21 cellular contexts compared by ENCODE assay signal in genomic region chr3:136336329-136337100, GRCh38.
DNase-seq lines count a peak whose midpoint lies in the region; ATAC-seq and TF ChIP-seq lines count a peak whose summit lies in the region.
"Had no signal": no experiment of that assay in that cellular context is flagged by ENCODE, and none has a peak within 500 bp of the region (broad histone marks: within the 10 kb centered on the region; RNA-seq: fewer than 3 reads in every experiment).

No MANE protein-coding gene starts in this region.

- no peak overlapping the region for H3K4me2 ChIP-seq in neural progenitor cell

- H3K9ac ChIP-seq in neural progenitor cell: no peak overlapping the region

- CTCF ChIA-PET in CD4-positive, alpha-beta T cell (lab: Charles Lee): no interaction called here

- H3K4me3 Mint-ChIP-seq in CD4-positive, alpha-beta T cell: no peak overlapping the region
- no peak overlapping the region for H3K4me3 Mint-ChIP-seq in mesothelial cell of epicardium
- no peak overlapping the region for H3K4me3 Mint-ChIP-seq in neural progenitor cell
- H3K4me3 Mint-ChIP-seq: T-helper 2 cell treated with Interferon-gamma antibody and Interleukin-4, amounts not matched to agents 5 μg/mL and 100 μg/mL, for 36 hours had no signal

- intact Hi-C loops in CD4-positive, alpha-beta T cell (cut with DNase I, micrococcal nuclease): no loop called here
- intact Hi-C loops in sciatic nerve (cut with DNase I): no loop called here

- POLR2A ChIA-PET in CD4-positive, alpha-beta T cell (lab: Charles Lee): interaction anchor here (1.4 kb wide), 1 partner anchor 416 kb away, joined by 3 read pairs; the partner anchor contains the start of gene STAG1

- no peak overlapping the region for H2AFZ ChIP-seq in neural progenitor cell (replicated peaks)

- in situ Hi-C loops in astrocyte of the cerebellum (cut with HindIII; ENCODE audit: low sequenced_read_pairs): no loop called here

- H3F3A ChIP-seq in neural progenitor cell (ENCODE audit: low read depth): no peaks in the 10 kb centered on the region

- ATAC-seq in CD4-positive, alpha-beta T cell (ENCODE audit: poor library complexity): no peak
- ATAC-seq in HG02884 (IDR thresholded peaks at IDR 0.05; ENCODE audit: unreplicated experiment): no peak
- ATAC-seq in sciatic nerve: no peak
- no peak for ATAC-seq in HG03460 (IDR thresholded peaks at IDR 0.05; ENCODE audit: unreplicated experiment)
- ATAC-seq: gastrocnemius medialis, mucosa of descending colon, pancreas had no signal

- H3K4me3 ChIP-seq in HFF-Myc (replicated peaks; ENCODE audit: low read depth, low read length): no peak overlapping the region
- H3K4me3 ChIP-seq in astrocyte of the cerebellum (ENCODE audit: low read depth, low read length): no peak overlapping the region
- no peak overlapping the region for H3K4me3 ChIP-seq in neural progenitor cell
- H3K4me3 ChIP-seq: gastrocnemius medialis, mucosa of descending colon, pancreas, SJCRH30, skin epidermis had no signal

- H3K27me3 ChIP-seq in CD4-positive, alpha-beta T cell (ENCODE audit: control insufficient read depth, insufficient read depth, low read length): no peaks in the 10 kb centered on the region
- H3K27me3 ChIP-seq in neural progenitor cell: no peaks in the 10 kb centered on the region
- H3K27me3 ChIP-seq: gastrocnemius medialis, pancreas, SJCRH30 had no signal

- no peaks in the 10 kb centered on the region for H3K4me1 Mint-ChIP-seq in CD4-positive, alpha-beta T cell (ENCODE audit: low read depth)
- H3K4me1 Mint-ChIP-seq in mesothelial cell of epicardium: no peaks in the 10 kb centered on the region
- no peaks in the 10 kb centered on the region for H3K4me1 Mint-ChIP-seq in neural progenitor cell

- no peaks in the 10 kb centered on the region for H3K9me3 Mint-ChIP-seq in CD4-positive, alpha-beta T cell
- H3K9me3 Mint-ChIP-seq in mesothelial cell of epicardium: peaks cover 3% of the 10 kb centered on the region
- H3K9me3 Mint-ChIP-seq in neural progenitor cell: no peaks in the 10 kb centered on the region
- H3K9me3 Mint-ChIP-seq: activated T-helper 2 cell treated with anti-CD3 and anti-CD28 coated beads, Interferon-gamma antibody, Interleukin-2, Interleukin-4, amounts not matched to agents 10 μg/mL and 5 μg/mL and 100 μg/mL, durations not matched to agents 14 hours and 24 hours and 36 hours; T-helper 2 cell treated with Interferon-gamma antibody and Interleukin-4, amounts not matched to agents 5 μg/mL and 100 μg/mL, for 36 hours had no signal

- no peaks in the 10 kb centered on the region for H3K36me3 ChIP-seq in neural progenitor cell

- DNase-seq in CD4-positive, alpha-beta T cell: no peak
- DNase-seq in HFF-Myc (ENCODE audit: extremely low read depth, low read depth) (peak; percentile 38), astrocyte of the cerebellum (ENCODE audit: low read depth) (peak; percentile 29), mesothelial cell of epicardium (ENCODE audit: low spot score in 2 of 2, unreplicated experiment in 2 of 2) (no peak), neural progenitor cell (ENCODE audit: low spot score) (no peak), sciatic nerve (ENCODE audit: low spot score) (no peak)
- DNase-seq: activated CD4-positive, CD25-positive, alpha-beta regulatory T cell; AML-193; Caco-2; gastrocnemius medialis; mucosa of descending colon; NCI-H1436; NCI-H2171 treated with DMSO at 0.1 percent for 48 hours; pancreas; stimulated activated CD4-positive, alpha-beta T cell treated with anti-CD3 and anti-CD28 coated beads, Interleukin-4, amount 100 ng/mL, for 1 hour had no signal

- no peaks in the 10 kb centered on the region for H3K4me1 ChIP-seq in neural progenitor cell
- H3K4me1 ChIP-seq: Caco-2, gastrocnemius medialis, pancreas had no signal

- no peaks in the 10 kb centered on the region for H4K20me1 ChIP-seq in neural progenitor cell (ENCODE audit: low read depth)

- H3K79me2 ChIP-seq in neural progenitor cell (ENCODE audit: low read depth): no peaks in the 10 kb centered on the region

- H3K36me3 Mint-ChIP-seq in CD4-positive, alpha-beta T cell (ENCODE audit: low read depth): peaks cover 90% of the 10 kb centered on the region
- H3K36me3 Mint-ChIP-seq in mesothelial cell of epicardium: peaks cover 49% of the 10 kb centered on the region
- peaks cover 41% of the 10 kb centered on the region for H3K36me3 Mint-ChIP-seq in neural progenitor cell

- H3K27me3 Mint-ChIP-seq in CD4-positive, alpha-beta T cell: no peaks in the 10 kb centered on the region
- H3K27me3 Mint-ChIP-seq in mesothelial cell of epicardium (ENCODE audit: low read depth) (no peaks in the 10 kb centered on the region), neural progenitor cell (ENCODE audit: insufficient read depth, low read depth) (no peaks in the 10 kb centered on the region)

- H3K27ac ChIP-seq in CD4-positive, alpha-beta T cell (ENCODE audit: low read depth, low read length): no peak overlapping the region
- no peak overlapping the region for H3K27ac ChIP-seq in neural progenitor cell
- H3K27ac ChIP-seq: gastrocnemius medialis, pancreas, SJCRH30 had no signal

- peak overlapping the region; percentile 44 for H3K27ac Mint-ChIP-seq in CD4-positive, alpha-beta T cell
- H3K27ac Mint-ChIP-seq in mesothelial cell of epicardium (peak overlapping the region; percentile 39), neural progenitor cell (no peak overlapping the region)
- H3K27ac Mint-ChIP-seq: activated T-helper 2 cell treated with anti-CD3 and anti-CD28 coated beads, Interferon-gamma antibody, Interleukin-2, Interleukin-4, amounts not matched to agents 10 μg/mL and 5 μg/mL and 100 μg/mL, durations not matched to agents 14 hours and 24 hours and 36 hours; T-helper 2 cell treated with Interferon-gamma antibody and Interleukin-4, amounts not matched to agents 5 μg/mL and 100 μg/mL, for 36 hours had no signal

- no peaks in the 10 kb centered on the region for H3K9me3 ChIP-seq in CD4-positive, alpha-beta T cell (ENCODE audit: control insufficient read depth, low read length)
- no peaks in the 10 kb centered on the region for H3K9me3 ChIP-seq in neural progenitor cell (ENCODE audit: low read depth)
- H3K9me3 ChIP-seq: Caco-2, gastrocnemius medialis, mucosa of descending colon, pancreas, SJCRH30 had no signal

- TF ChIP-seq CTCF in CD4-positive, alpha-beta T cell (IDR thresholded peaks at IDR 0.05): no peak
- TF ChIP-seq CTCF in HFF-Myc (IDR thresholded peaks at IDR 0.05; ENCODE audit: low read depth, low read length, missing control alignments) (no peak), astrocyte of the cerebellum (IDR thresholded peaks at IDR 0.05; ENCODE audit: low read depth, low read length, missing control alignments) (no peak), mesothelial cell of epicardium (IDR thresholded peaks at IDR 0.05; ENCODE audit: unreplicated experiment) (no peak), neural progenitor cell (IDR thresholded peaks at IDR 0.05) (no peak)

Comparison
In these comparisons a context has a peak if more than half of its experiments do, and no peak if none do; other contexts are left out.
1. DNase-seq: peak in HFF-Myc (single experiment) and astrocyte of the cerebellum (single experiment); none in CD4-positive, alpha-beta T cell (0 of 10), mesothelial cell of epicardium (0 of 2), neural progenitor cell (single experiment) and sciatic nerve (single experiment).